ENCODE assay signal across 8 cellular contexts in genomic region chr11:70650075-70650909, GRCh38.
DNase-seq lines count a peak whose midpoint lies in the region; ATAC-seq and TF ChIP-seq lines count a peak whose summit lies in the region.

No MANE protein-coding gene starts in this region.

- H3K36me3 ChIP-seq in heart right ventricle, result no peaks in the 10 kb centered on the region

- peaks cover 0 to 27% (median 16%) of the 10 kb centered on the region in 7 donors for H3K27me3 ChIP-seq in heart right ventricle

- H3K4me3 ChIP-seq in LNCaP clone FGC (ENCODE audit: low read depth, low read length) (no peak overlapping the region), heart right ventricle (no peak overlapping the region)

- no peaks in the 10 kb centered on the region for H3K9me3 Mint-ChIP-seq in activated CD8-positive, alpha-beta memory T cell treated with anti-CD3 and anti-CD28 coated beads, Interleukin-2, amount 10 ng/mL, durations not matched to agents 7 days and 5 days (ENCODE audit: low read depth)

- no peaks in the 10 kb centered on the region for H3K9me3 ChIP-seq in heart right ventricle

- H3K4me1 ChIP-seq in heart right ventricle, result no peaks in the 10 kb centered on the region

- WGBS in heart right ventricle, 2 donors, result 45 to 57% methylated on average over 4 of the region's 4 CpGs

- CTCF ChIA-PET in activated CD8-positive, alpha-beta memory T cell treated with anti-CD3 and anti-CD28 coated beads, Interleukin-2, amount 10 ng/mL, durations not matched to agents 7 days and 5 days (lab: Charles Lee), result no interaction called here

- TF ChIP-seq CTCF in LNCaP clone FGC (IDR thresholded peaks at IDR 0.05; ENCODE audit: control insufficient read depth, extremely low read depth, insufficient read depth) (no peak), heart right ventricle (IDR thresholded peaks at IDR 0.05) (no peak)

- H3K27ac ChIP-seq in heart right ventricle, result no peak overlapping the region

- peak; percentile 51 for DNase-seq in ELR (ENCODE audit: low read depth)
- DNase-seq in LNCaP clone FGC (ENCODE audit: low read depth), result peak; percentile 33
- peak; percentile 69 for DNase-seq in activated CD8-positive, alpha-beta memory T cell treated with anti-CD3 and anti-CD28 coated beads, Interleukin-2, amount 10 ng/mL, durations not matched to agents 7 days and 5 days
- DNase-seq in heart right ventricle, result peak; percentile 33 to 75
- peak; percentile 17 for DNase-seq in smooth muscle cell of the brain vasculature (ENCODE audit: low read depth, low spot score)
- DNase-seq in NCI-H446 treated with DMSO at 0.1 percent for 48 hours (lab: John Stamatoyannopoulos, UW), result no peak

- H3K36me3 Mint-ChIP-seq in activated CD8-positive, alpha-beta memory T cell treated with anti-CD3 and anti-CD28 coated beads, Interleukin-2, amount 10 ng/mL, durations not matched to agents 7 days and 5 days, result no peaks in the 10 kb centered on the region

- no peak overlapping the region for H3K4me3 Mint-ChIP-seq in activated CD8-positive, alpha-beta memory T cell treated with anti-CD3 and anti-CD28 coated beads, Interleukin-2, amount 10 ng/mL, durations not matched to agents 7 days and 5 days

- intact Hi-C loops in heart right ventricle (cut with DNase I), result no loop called here

- no peaks in the 10 kb centered on the region for H3K4me1 Mint-ChIP-seq in activated CD8-positive, alpha-beta memory T cell treated with anti-CD3 and anti-CD28 coated beads, Interleukin-2, amount 10 ng/mL, durations not matched to agents 7 days and 5 days

- ATAC-seq in activated CD8-positive, alpha-beta memory T cell treated with anti-CD3 and anti-CD28 coated beads, Interleukin-2, amount 10 ng/mL, durations not matched to agents 7 days and 5 days, result peak; percentile 69
- peak; percentile 79 to 94 (median 90) for ATAC-seq in heart right ventricle
- no peak for ATAC-seq in GM18511 (IDR thresholded peaks at IDR 0.05; ENCODE audit: unreplicated experiment)
- no peak for ATAC-seq in GM21825 (IDR thresholded peaks at IDR 0.05; ENCODE audit: unreplicated experiment)

- H3K27ac Mint-ChIP-seq in activated CD8-positive, alpha-beta memory T cell treated with anti-CD3 and anti-CD28 coated beads, Interleukin-2, amount 10 ng/mL, durations not matched to agents 7 days and 5 days, result no peak overlapping the region

- no peaks in the 10 kb centered on the region for H3K27me3 Mint-ChIP-seq in activated CD8-positive, alpha-beta memory T cell treated with anti-CD3 and anti-CD28 coated beads, Interleukin-2, amount 10 ng/mL, durations not matched to agents 7 days and 5 days

Comparison
In these comparisons a context has a peak if more than half of its experiments do, and no peak if none do; other contexts are left out.
1. ATAC-seq: peak in activated CD8-positive, alpha-beta memory T cell treated with anti-CD3 and anti-CD28 coated beads, Interleukin-2, amount 10 ng/mL, durations not matched to agents 7 days and 5 days (single experiment) and heart right ventricle (8 of 8); none in GM18511 (single experiment) and GM21825 (single experiment).